21 cellular contexts compared by ENCODE assay signal in the genomic region with DNA sequence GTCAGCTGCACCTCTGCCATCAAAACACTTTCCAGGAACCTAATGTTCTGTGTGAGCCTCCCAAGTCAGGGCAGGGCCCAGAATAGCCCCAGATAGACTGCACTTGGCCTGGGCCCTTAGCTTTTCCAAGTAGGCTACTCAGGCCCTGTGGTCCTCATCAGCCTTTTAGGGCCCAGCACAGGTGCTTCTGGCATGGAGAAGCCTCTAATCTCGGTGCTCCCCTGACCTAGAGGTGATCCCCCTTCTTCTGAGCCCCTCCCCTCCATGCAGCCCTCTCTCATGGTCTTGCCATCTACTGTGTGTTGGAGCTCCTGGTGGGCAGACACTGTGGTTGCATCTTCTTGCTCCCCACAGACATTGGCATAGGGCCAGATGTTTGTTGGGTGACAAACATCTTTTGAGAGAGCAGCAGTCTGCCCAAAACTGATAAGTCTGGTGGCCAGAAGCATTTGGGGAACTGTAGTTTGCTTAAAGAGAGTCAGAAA. TPM values are rescaled to one million over a fixed set of nuclear protein-coding genes. Genes with fewer than 3 reads are reported as not detected.
DNase-seq lines count a peak whose midpoint lies in the region; ATAC-seq and TF ChIP-seq lines count a peak whose summit lies in the region.
"Had no signal": no experiment of that assay in that cellular context is flagged by ENCODE, and none has a peak within 500 bp of the region (broad histone marks: within the 10 kb centered on the region; RNA-seq: fewer than 3 reads in every experiment).

No MANE protein-coding gene starts in this region.

- no peaks in the 10 kb centered on the region for H3K9me3 Mint-ChIP-seq in activated CD8-positive, alpha-beta T cell treated with anti-CD3 and anti-CD28 coated beads for 36 hours
- H3K9me3 Mint-ChIP-seq in activated CD8-positive, alpha-beta T cell treated with anti-CD3 and anti-CD28 coated beads, Interleukin-2, amount 10 ng/mL, durations not matched to agents 7 days and 5 days (ENCODE audit: insufficient read depth), result no peaks in the 10 kb centered on the region
- H3K9me3 Mint-ChIP-seq: activated naive CD8-positive, alpha-beta T cell treated with anti-CD3 and anti-CD28 coated beads for 36 hours; mesothelial cell of epicardium had no signal

- H3K4me3 Mint-ChIP-seq in activated CD8-positive, alpha-beta T cell treated with anti-CD3 and anti-CD28 coated beads for 36 hours, result no peak overlapping the region
- H3K4me3 Mint-ChIP-seq in activated CD8-positive, alpha-beta T cell treated with anti-CD3 and anti-CD28 coated beads, Interleukin-2, amount 10 ng/mL, durations not matched to agents 7 days and 5 days, result no peak overlapping the region
- H3K4me3 Mint-ChIP-seq: activated naive CD8-positive, alpha-beta T cell treated with anti-CD3 and anti-CD28 coated beads for 36 hours; mesothelial cell of epicardium had no signal

- 14 to 50% (median 41%) methylated on average over 1 of the region's 1 CpG for WGBS in psoas muscle, 3 donors

- H3K9me3 ChIP-seq in psoas muscle, result no peaks in the 10 kb centered on the region
- H3K9me3 ChIP-seq: neutrophil, SJSA1, uterus had no signal

- H3K27me3 ChIP-seq in psoas muscle (ENCODE audit: insufficient read depth in 3 of 3, low read length in 2 of 3), result no peaks in the 10 kb centered on the region
- H3K27me3 ChIP-seq: SJSA1, uterus had no signal

- in situ Hi-C loops in ACHN (cut with HindIII; ENCODE audit: low pct_ligation_motif_present, low pct_unique_long_range_greater_than_20kb, low sequenced_read_pairs), result no loop called here

- CTCF ChIA-PET in activated CD8-positive, alpha-beta T cell treated with anti-CD3 and anti-CD28 coated beads for 36 hours (lab: Charles Lee), result no interaction called here
- CTCF ChIA-PET in activated CD8-positive, alpha-beta T cell treated with anti-CD3 and anti-CD28 coated beads, Interleukin-2, amount 10 ng/mL, durations not matched to agents 7 days and 5 days (lab: Charles Lee), result no interaction called here

- intact Hi-C loops in activated CD8-positive, alpha-beta T cell treated with anti-CD3 and anti-CD28 coated beads for 36 hours (cut with micrococcal nuclease), result no loop called here
- intact Hi-C loops in psoas muscle (cut with DNase I), result no loop called here

- POLR2A ChIA-PET in activated CD8-positive, alpha-beta T cell treated with anti-CD3 and anti-CD28 coated beads for 36 hours (lab: Charles Lee), result no interaction called here
- POLR2A ChIA-PET in activated CD8-positive, alpha-beta T cell treated with anti-CD3 and anti-CD28 coated beads, Interleukin-2, amount 10 ng/mL, durations not matched to agents 7 days and 5 days (lab: Charles Lee), result no interaction called here

- H3K4me3 ChIP-seq in psoas muscle, result no peak overlapping the region
- H3K4me3 ChIP-seq: SJSA1, uterus had no signal

- no peaks in the 10 kb centered on the region for H3K4me1 Mint-ChIP-seq in activated CD8-positive, alpha-beta T cell treated with anti-CD3 and anti-CD28 coated beads for 36 hours (ENCODE audit: low read depth)
- H3K4me1 Mint-ChIP-seq in activated CD8-positive, alpha-beta T cell treated with anti-CD3 and anti-CD28 coated beads, Interleukin-2, amount 10 ng/mL, durations not matched to agents 7 days and 5 days (ENCODE audit: low read depth), result no peaks in the 10 kb centered on the region
- H3K4me1 Mint-ChIP-seq: activated naive CD8-positive, alpha-beta T cell treated with anti-CD3 and anti-CD28 coated beads for 36 hours; mesothelial cell of epicardium had no signal

- H3K27me3 Mint-ChIP-seq in activated CD8-positive, alpha-beta T cell treated with anti-CD3 and anti-CD28 coated beads for 36 hours, result peaks cover 27% of the 10 kb centered on the region
- H3K27me3 Mint-ChIP-seq in activated CD8-positive, alpha-beta T cell treated with anti-CD3 and anti-CD28 coated beads, Interleukin-2, amount 10 ng/mL, durations not matched to agents 7 days and 5 days (ENCODE audit: low read depth), result peaks cover 27% of the 10 kb centered on the region

- H3K36me3 Mint-ChIP-seq in activated CD8-positive, alpha-beta T cell treated with anti-CD3 and anti-CD28 coated beads for 36 hours (ENCODE audit: low read depth), result no peaks in the 10 kb centered on the region
- H3K36me3 Mint-ChIP-seq in activated CD8-positive, alpha-beta T cell treated with anti-CD3 and anti-CD28 coated beads, Interleukin-2, amount 10 ng/mL, durations not matched to agents 7 days and 5 days (ENCODE audit: low read depth), result no peaks in the 10 kb centered on the region
- H3K36me3 Mint-ChIP-seq: activated naive CD8-positive, alpha-beta T cell treated with anti-CD3 and anti-CD28 coated beads for 36 hours; mesothelial cell of epicardium had no signal

- no peak overlapping the region for H3K27ac ChIP-seq in psoas muscle
- H3K27ac ChIP-seq: neutrophil, SJSA1, uterus had no signal

- no peak for TF ChIP-seq CTCF in activated CD8-positive, alpha-beta T cell treated with anti-CD3 and anti-CD28 coated beads for 36 hours (IDR thresholded peaks at IDR 0.05)
- no peak for TF ChIP-seq CTCF in psoas muscle (IDR thresholded peaks at IDR 0.05)

- DNase-seq in activated CD8-positive, alpha-beta T cell treated with anti-CD3 and anti-CD28 coated beads for 36 hours, result peak; percentile 11
- DNase-seq in activated CD8-positive, alpha-beta T cell treated with anti-CD3 and anti-CD28 coated beads, Interleukin-2, amount 10 ng/mL, durations not matched to agents 7 days and 5 days, result no peak
- DNase-seq in NAMALWA (ENCODE audit: low spot score) (peak; percentile 62), amniotic epithelial cell (ENCODE audit: low read depth) (peak; percentile 5), psoas muscle (peak in 1 of 2 donors; percentile 59), NOMO-1 (lab: John Stamatoyannopoulos, UW; ENCODE audit: unreplicated experiment in 2 of 2) (no peak), ACHN (no peak)
- DNase-seq: activated naive CD8-positive, alpha-beta T cell treated with anti-CD3 and anti-CD28 coated beads for 36 hours; activated T-cell treated with anti-CD3 and anti-CD28 coated beads, Interleukin-2, amount 50 U/mL, for 48 hours; GOT3; NCI-H2171 treated with DMSO at 0.1 percent for 48 hours; retina; T-helper 9 cell; uterus had no signal

- peaks cover 16% of the 10 kb centered on the region for H3K4me1 ChIP-seq in psoas muscle
- H3K4me1 ChIP-seq: SJSA1, uterus had no signal

- no peak for ATAC-seq in activated CD8-positive, alpha-beta T cell treated with anti-CD3 and anti-CD28 coated beads for 36 hours
- no peak for ATAC-seq in activated CD8-positive, alpha-beta T cell treated with anti-CD3 and anti-CD28 coated beads, Interleukin-2, amount 10 ng/mL, durations not matched to agents 7 days and 5 days
- ATAC-seq in psoas muscle (peak; percentile 42 to 90 (median 75)), HG02623 (IDR thresholded peaks at IDR 0.05; ENCODE audit: unreplicated experiment) (no peak)
- ATAC-seq: esophagus mucosa had no signal

- no peak overlapping the region for H3K27ac Mint-ChIP-seq in activated CD8-positive, alpha-beta T cell treated with anti-CD3 and anti-CD28 coated beads for 36 hours
- H3K27ac Mint-ChIP-seq in activated CD8-positive, alpha-beta T cell treated with anti-CD3 and anti-CD28 coated beads, Interleukin-2, amount 10 ng/mL, durations not matched to agents 7 days and 5 days, result no peak overlapping the region
- H3K27ac Mint-ChIP-seq: activated naive CD8-positive, alpha-beta T cell treated with anti-CD3 and anti-CD28 coated beads for 36 hours; mesothelial cell of epicardium had no signal

- H3K36me3 ChIP-seq in psoas muscle (ENCODE audit: insufficient read depth in 1 of 2, low read depth in 1 of 2), result no peaks in the 10 kb centered on the region
- H3K36me3 ChIP-seq: neutrophil, SJSA1, uterus had no signal

RNA-seq across cellular contexts. Expression of a gene that starts 28.1 kb away (rescaled TPM):
- not detected for total RNA-seq in activated CD8-positive, alpha-beta T cell treated with anti-CD3 and anti-CD28 coated beads for 36 hours
- total RNA-seq in activated CD8-positive, alpha-beta T cell treated with anti-CD3 and anti-CD28 coated beads, Interleukin-2, amount 10 ng/mL, durations not matched to agents 7 days and 5 days, result not detected
- 1 to 10 TPM; 1.4 to 6.1 (median 3.9) TPM for total RNA-seq in psoas muscle
- polyA plus RNA-seq in psoas muscle, result under 1 TPM; 0.48 to 0.84 (median 0.68) TPM
- total RNA-seq: activated naive CD8-positive, alpha-beta T cell treated with anti-CD3 and anti-CD28 coated beads for 36 hours; dermis microvascular lymphatic vessel endothelial cell; HT1080; SJSA1 had no signal

Comparison
In these comparisons a context has a peak if more than half of its experiments do, and no peak if none do; other contexts are left out.
1. DNase-seq: peak in activated CD8-positive, alpha-beta T cell treated with anti-CD3 and anti-CD28 coated beads for 36 hours (single experiment), NAMALWA (single experiment) and amniotic epithelial cell (single experiment); none in activated CD8-positive, alpha-beta T cell treated with anti-CD3 and anti-CD28 coated beads, Interleukin-2, amount 10 ng/mL, durations not matched to agents 7 days and 5 days (single experiment), NOMO-1 (0 of 2) and ACHN (single experiment).
2. ATAC-seq: peak in psoas muscle (4 of 4); none in activated CD8-positive, alpha-beta T cell treated with anti-CD3 and anti-CD28 coated beads for 36 hours (single experiment), activated CD8-positive, alpha-beta T cell treated with anti-CD3 and anti-CD28 coated beads, Interleukin-2, amount 10 ng/mL, durations not matched to agents 7 days and 5 days (single experiment) and HG02623 (single experiment).